Comparison of ENCODE assay signal across 21 cellular contexts in the genomic region with DNA sequence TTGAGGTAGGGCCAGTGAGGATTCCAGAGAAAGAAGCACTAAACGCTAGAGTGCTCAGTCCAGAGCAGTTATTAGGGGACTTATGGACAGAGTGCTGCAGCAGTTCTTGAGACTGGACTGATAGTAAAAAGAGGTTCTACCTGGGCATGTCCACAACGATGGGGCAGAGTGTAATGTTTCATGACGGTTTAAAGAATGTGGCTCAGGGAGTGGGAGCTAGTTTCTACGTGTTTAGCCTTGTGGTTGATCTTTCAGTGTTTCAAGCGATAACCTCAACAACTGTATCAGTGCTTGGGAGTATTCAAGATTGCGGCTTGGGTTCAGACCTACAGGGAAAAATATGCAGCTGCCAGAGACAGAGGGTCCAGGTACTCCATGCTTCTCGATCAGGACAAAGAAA.
"Had no signal": no experiment of that assay in that cellular context is flagged by ENCODE, and none has a peak within 500 bp of the region (broad histone marks: within the 10 kb centered on the region; RNA-seq: fewer than 3 reads in every experiment).

No MANE protein-coding gene starts in this region.

- ATAC-seq: activated T-cell treated with anti-CD3 and anti-CD28 coated beads, Interleukin-2, amount 50 U/mL, for 4 hours; gastrocnemius medialis; heart right ventricle; mucosa of descending colon; natural killer cell; right cardiac atrium; T-cell; upper lobe of right lung had no signal

- H3K27ac ChIP-seq: gastrocnemius medialis, heart right ventricle, skin epidermis, suprapubic skin, upper lobe of right lung, WERI-Rb-1 had no signal

- H3K27me3 Mint-ChIP-seq: activated naive CD4-positive, alpha-beta T cell treated with anti-CD3 and anti-CD28 coated beads, Interleukin-2, amount 50 U/mL, for 24 hours; central memory CD8-positive, alpha-beta T cell; T-cell had no signal

- DNase-seq: activated CD4-positive, alpha-beta T cell treated with anti-CD3 and anti-CD28 coated beads, Interleukin-2, amount 50 U/mL, for 48 hours; activated effector memory CD4-positive, alpha-beta T cell treated with anti-CD3 and anti-CD28 coated beads, Interleukin-2, amount 50 U/mL, for 16 hours; activated T-cell treated with anti-CD3 and anti-CD28 coated beads, Interleukin-2, amount 50 U/mL, for 4 hours; cortex of kidney; effector CD8-positive, alpha-beta T cell; gastrocnemius medialis; heart right ventricle; mucosa of descending colon; natural killer cell; right cardiac atrium; stimulated activated CD4-positive, alpha-beta T cell treated with anti-CD3 and anti-CD28 coated beads, Interleukin-4, amount 100 ng/mL, for 4 hours; stimulated activated CD8-positive, alpha-beta memory T cell treated with anti-CD3 and anti-CD28 coated beads, Interleukin-4, amount 100 ng/mL, for 48 hours; stimulated activated naive CD8-positive, alpha-beta T cell treated with anti-CD3 and anti-CD28 coated beads, Interleukin-15, Interleukin-2, amounts not matched to agents 100 U/mL and 50 U/mL, for 24 hours; T-cell; upper lobe of right lung; WERI-Rb-1 had no signal

- H3K9me3 Mint-ChIP-seq: activated naive CD4-positive, alpha-beta T cell treated with anti-CD3 and anti-CD28 coated beads, Interleukin-2, amount 50 U/mL, for 24 hours; activated T-cell treated with anti-CD3 and anti-CD28 coated beads, Interleukin-2, amount 50 U/mL, for 4 hours; central memory CD8-positive, alpha-beta T cell; natural killer cell; T-cell had no signal

- H3K27ac Mint-ChIP-seq: activated naive CD4-positive, alpha-beta T cell treated with anti-CD3 and anti-CD28 coated beads, Interleukin-2, amount 50 U/mL, for 24 hours; T-cell had no signal

- H3K4me3 ChIP-seq: gastrocnemius medialis, heart right ventricle, mucosa of descending colon, prostate gland, skin epidermis, suprapubic skin, upper lobe of right lung had no signal

- H3K9me3 ChIP-seq: gastrocnemius medialis, heart right ventricle, mucosa of descending colon, prostate gland, suprapubic skin, upper lobe of right lung had no signal

- H3K4me1 ChIP-seq: prostate gland had no signal

- H3K36me3 ChIP-seq: gastrocnemius medialis, heart right ventricle, prostate gland, suprapubic skin, upper lobe of right lung had no signal

- H3K36me3 Mint-ChIP-seq: natural killer cell had no signal

- H3K27me3 ChIP-seq: gastrocnemius medialis, heart right ventricle, suprapubic skin, upper lobe of right lung had no signal

- H3K4me3 Mint-ChIP-seq: activated naive CD4-positive, alpha-beta T cell treated with anti-CD3 and anti-CD28 coated beads, Interleukin-2, amount 50 U/mL, for 24 hours; activated T-cell treated with anti-CD3 and anti-CD28 coated beads, Interleukin-2, amount 50 U/mL, for 4 hours; central memory CD8-positive, alpha-beta T cell; natural killer cell; T-cell had no signal
